ENCODE assay signal across 1 cellular context in genomic region chr2:222655748-222656543, GRCh38.
TF ChIP-seq lines count a peak whose summit lies in the region.

FARSB (minus strand) TSS chr2:222656092; CDS start chr2:222656073, 19 bp downstream.

TF ChIP-seq in H1, 55 proteins besides CTCF, POLR2A, EP300 and RAD21:
- TF ChIP-seq CHD7 (IDR thresholded peaks at IDR 0.05; ENCODE audit: insufficient replicate concordance, low read length) (no peak), SP1 (IDR thresholded peaks at IDR 0.05; ENCODE audit: low read depth, low read length) (no peak; the same call in none of the 2 replicates), EGR1 (IDR thresholded peaks at IDR 0.05; ENCODE audit: borderline replicate concordance, low read depth, low read length) (peak; percentile 73), RFX5 (IDR thresholded peaks at IDR 0.05; ENCODE audit: borderline replicate concordance, low read depth, low read length) (no peak), BRCA1 (IDR thresholded peaks at IDR 0.05; ENCODE audit: low read depth, low read length) (no peak), SIX5 (IDR thresholded peaks at IDR 0.05; ENCODE audit: low read depth, low read length) (no peak), TBP (IDR thresholded peaks at IDR 0.05; ENCODE audit: low read depth, low read length) (peak; percentile 82), ZNF274 (IDR thresholded peaks at IDR 0.05; ENCODE audit: borderline replicate concordance, extremely low read depth, low read length) (no peak), MAX (IDR thresholded peaks at IDR 0.05) (peak; percentile 90), SUZ12 (IDR thresholded peaks at IDR 0.05; ENCODE audit: low read length) (no peak), CHD1 (IDR thresholded peaks at IDR 0.05; ENCODE audit: low read depth, low read length) (no peak), FOSL1 (IDR thresholded peaks at IDR 0.05; ENCODE audit: insufficient read depth, low read depth, low read length) (no peak), JUND (IDR thresholded peaks at IDR 0.05; ENCODE audit: low read length) (no peak), TCF12 (IDR thresholded peaks at IDR 0.05; ENCODE audit: low read depth, low read length) (no peak), SIN3A (conservative IDR thresholded peaks at IDR 0.05 in 1 of 2, IDR thresholded peaks at IDR 0.05 in 1 of 2; ENCODE audit: low read depth in 1 of 2, low read length in 2 of 2) (peak; percentile 83 to 96), RXRA (IDR thresholded peaks at IDR 0.05; ENCODE audit: insufficient read depth, low read depth, low read length) (no peak), TEAD4 (IDR thresholded peaks at IDR 0.05; ENCODE audit: low read depth, low read length) (no peak), CEBPB (IDR thresholded peaks at IDR 0.05; ENCODE audit: low read depth, low read length) (no peak), GABPA (IDR thresholded peaks at IDR 0.05; ENCODE audit: borderline replicate concordance, insufficient read depth, low read length) (no peak), TAF7 (optimal IDR thresholded peaks at IDR 0.05; ENCODE audit: borderline replicate concordance, low read depth, low read length) (no peak), BACH1 (IDR thresholded peaks at IDR 0.05; ENCODE audit: low read length) (no peak), JUN (IDR thresholded peaks at IDR 0.05; ENCODE audit: low read depth, low read length) (no peak), NRF1 (IDR thresholded peaks at IDR 0.05; ENCODE audit: low read depth, low read length) (peak; percentile 98), BCL11A (IDR thresholded peaks at IDR 0.05; ENCODE audit: low read depth in 2 of 2, low read length in 2 of 2) (no peak), CTBP2 (IDR thresholded peaks at IDR 0.05; ENCODE audit: borderline replicate concordance, insufficient read depth, insufficient read length, low read length) (no peak), GTF2F1 (IDR thresholded peaks at IDR 0.05; ENCODE audit: borderline replicate concordance, low read depth, low read length) (no peak), KDM5A (IDR thresholded peaks at IDR 0.05; ENCODE audit: low read length) (no peak), KDM1A (IDR thresholded peaks at IDR 0.05; ENCODE audit: borderline replicate concordance, low read length) (no peak), CHD2 (IDR thresholded peaks at IDR 0.05; ENCODE audit: low read length) (no peak; the same call in 1 of the 2 replicates), SAP30 (IDR thresholded peaks at IDR 0.05; ENCODE audit: insufficient read depth, insufficient replicate concordance, low read length) (peak; percentile 99), USF2 (IDR thresholded peaks at IDR 0.05; ENCODE audit: low read length) (0 out of 2 replicates have a peak, but pooled peaks have one; percentile 10), PHF8 (conservative IDR thresholded peaks at IDR 0.05; ENCODE audit: low read depth, low read length) (peak; percentile 59; the same call in 1 of the 2 replicates), POLR2AphosphoS5 (IDR thresholded peaks at IDR 0.05; ENCODE audit: low read depth, low read length) (peak; percentile 67; the same call in 1 of the 2 replicates), KDM4A (IDR thresholded peaks at IDR 0.05; ENCODE audit: low read depth, low read length, severe bottlenecking) (peak; percentile 36), CBX5 (IDR thresholded peaks at IDR 0.05; ENCODE audit: low read depth, low read length) (no peak), MAFK (IDR thresholded peaks at IDR 0.05; ENCODE audit: low read depth, low read length) (no peak), SIRT6 (IDR thresholded peaks at IDR 0.05; ENCODE audit: low read length) (no peak), CBX8 (IDR thresholded peaks at IDR 0.05; ENCODE audit: borderline replicate concordance, low read depth, low read length) (no peak), ATF2 (IDR thresholded peaks at IDR 0.05; ENCODE audit: low read length) (no peak), SP4 (IDR thresholded peaks at IDR 0.05; ENCODE audit: low read length) (peak; percentile 100), HDAC2 (IDR thresholded peaks at IDR 0.05; ENCODE audit: borderline replicate concordance in 1 of 2, low read depth in 2 of 2, low read length in 2 of 2) (peak; percentile 56 to 91; a peak in 1 of 4 replicates), E2F6 (IDR thresholded peaks at IDR 0.05) (peak; percentile 68), TAF1 (IDR thresholded peaks at IDR 0.05; ENCODE audit: low read depth, low read length) (peak; percentile 73), YY1 (IDR thresholded peaks at IDR 0.05; ENCODE audit: low read depth, low read length) (no peak; the same call in 1 of the 2 replicates), RBBP5 (IDR thresholded peaks at IDR 0.05; ENCODE audit: borderline replicate concordance, low read depth, low read length) (no peak), POU5F1 (IDR thresholded peaks at IDR 0.05; ENCODE audit: low read depth, low read length) (no peak), SRF (IDR thresholded peaks at IDR 0.05; ENCODE audit: low read depth, low read length) (no peak), CREB1 (IDR thresholded peaks at IDR 0.05) (peak; percentile 34), ATF3 (IDR thresholded peaks at IDR 0.05; ENCODE audit: insufficient read depth, low read depth, low read length) (no peak), ASH2L (IDR thresholded peaks at IDR 0.05; ENCODE audit: low read length) (peak; percentile 72), RNF2 (IDR thresholded peaks at IDR 0.05; ENCODE audit: borderline replicate concordance, low read depth, low read length, missing control alignments, poor library complexity, severe bottlenecking) (no peak), SP2 (IDR thresholded peaks at IDR 0.05; ENCODE audit: low read length) (no peak), EZH2 (IDR thresholded peaks at IDR 0.05; ENCODE audit: low read depth, low read length, severe bottlenecking) (no peak), NANOG (IDR thresholded peaks at IDR 0.05; ENCODE audit: insufficient read depth, low read depth, low read length, poor library complexity, severe bottlenecking) (no peak), HDAC6 (IDR thresholded peaks at IDR 0.05; ENCODE audit: low read depth, low read length) (no peak)
